In the genomic region with DNA sequence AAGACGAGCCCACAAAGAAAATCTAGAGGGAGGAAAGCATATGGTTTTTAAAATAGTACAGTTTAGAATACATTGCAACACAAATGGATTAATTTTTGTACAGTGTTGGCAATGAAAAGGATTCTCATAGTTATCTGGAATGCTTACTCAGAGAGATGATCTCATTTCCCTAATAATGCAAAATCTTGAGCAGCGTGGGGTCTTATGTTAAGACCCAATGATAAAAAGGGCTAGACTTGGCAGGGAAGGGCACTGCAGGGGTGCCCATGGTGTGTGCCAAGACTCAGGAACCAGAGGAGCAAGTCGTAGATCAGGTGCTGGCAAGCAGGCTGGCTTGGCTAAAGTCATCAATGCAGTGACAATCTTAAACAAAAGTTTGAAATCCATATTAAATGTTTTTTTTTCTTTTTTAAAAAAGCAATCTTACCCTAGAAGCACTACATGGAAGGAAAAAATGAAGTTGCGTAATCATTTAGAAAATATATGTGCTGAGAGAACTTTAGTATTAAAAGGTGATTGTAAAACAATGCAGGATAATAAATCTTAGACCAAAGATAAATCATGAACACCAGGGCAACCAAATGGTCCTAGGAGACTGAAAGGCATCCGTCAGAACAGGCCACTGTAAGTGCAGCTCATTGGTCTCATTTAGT, we compare ENCODE assay signal across 16 cellular contexts.
A peak's percentile ranks its signal among the peaks of the same experiment; 100 is the strongest.
DNase-seq lines count a peak whose midpoint lies in the region; ATAC-seq and TF ChIP-seq lines count a peak whose summit lies in the region.
"Had no signal": no experiment of that assay in that cellular context is flagged by ENCODE, and none has a peak within 500 bp of the region (broad histone marks: within the 10 kb centered on the region; RNA-seq: fewer than 3 reads in every experiment).

No MANE protein-coding gene starts in this region.

- H3K4me3 Mint-ChIP-seq in WTC11: peak overlapping the region; percentile 44
- H3K4me3 Mint-ChIP-seq: activated T-helper 1 cell treated with anti-CD3 and anti-CD28 coated beads, Interleukin-12 subunit alpha, Interleukin-12 subunit beta, Interleukin-2, Interleukin-4 antibody, amounts not matched to agents 30 ng/mL and 10 ng/mL and 1 ng/mL, durations not matched to agents 14 hours and 24 hours and 36 hours; IgD-negative memory B cell; T-helper 2 cell treated with Interferon-gamma antibody and Interleukin-4, amounts not matched to agents 5 μg/mL and 100 μg/mL, for 36 hours had no signal

- no peaks in the 10 kb centered on the region for H3K9me2 ChIP-seq in HCT116 (ENCODE audit: insufficient read depth)

- POLR2A ChIA-PET in HCT116 (lab: Charles Lee): no interaction called here
- POLR2A ChIA-PET in WTC11 (lab: Charles Lee): no interaction called here

- H3K27ac Mint-ChIP-seq in WTC11: peak overlapping the region; percentile 97
- H3K27ac Mint-ChIP-seq: activated T-helper 1 cell treated with anti-CD3 and anti-CD28 coated beads, Interleukin-12 subunit alpha, Interleukin-12 subunit beta, Interleukin-2, Interleukin-4 antibody, amounts not matched to agents 30 ng/mL and 10 ng/mL and 1 ng/mL, durations not matched to agents 14 hours and 24 hours and 36 hours; T-helper 2 cell treated with Interferon-gamma antibody and Interleukin-4, amounts not matched to agents 5 μg/mL and 100 μg/mL, for 36 hours had no signal

- H3K4me2 ChIP-seq in HCT116 (ENCODE audit: low read length): no peak overlapping the region

- no peaks in the 10 kb centered on the region for H4K20me1 ChIP-seq in HCT116 (ENCODE audit: insufficient read depth)

- TF ChIP-seq POLR2A in HCT116 (IDR thresholded peaks at IDR 0.05; ENCODE audit: borderline replicate concordance, extremely low read depth, insufficient read depth, insufficient read length): no peak

- no peaks in the 10 kb centered on the region for H3K9me3 Mint-ChIP-seq in WTC11
- H3K9me3 Mint-ChIP-seq: activated T-helper 1 cell treated with anti-CD3 and anti-CD28 coated beads, Interleukin-12 subunit alpha, Interleukin-12 subunit beta, Interleukin-2, Interleukin-4 antibody, amounts not matched to agents 30 ng/mL and 10 ng/mL and 1 ng/mL, durations not matched to agents 14 hours and 24 hours and 36 hours; IgD-negative memory B cell; T-helper 2 cell treated with Interferon-gamma antibody and Interleukin-4, amounts not matched to agents 5 μg/mL and 100 μg/mL, for 36 hours had no signal

- no peak overlapping the region for H3K9ac ChIP-seq in HCT116 (ENCODE audit: low read length)
- H3K9ac ChIP-seq in colonic mucosa (ENCODE audit: low read depth in 2 of 2, low read length in 2 of 2): no peak overlapping the region

- no peak for ATAC-seq in HCT116
- no peak for ATAC-seq in WTC11

- peaks cover 81% of the 10 kb centered on the region for H3K4me1 Mint-ChIP-seq in WTC11

- DNase-seq in HCT116 (ENCODE audit: low read depth, low spot score) (no peak), WTC11 (ENCODE audit: low spot score) (no peak), fibroblast of peridontal ligament (ENCODE audit: extremely low read depth) (peak; percentile 57), superior temporal gyrus (ENCODE audit: extremely low spot score) (peak; percentile 14), H4 (ENCODE audit: low spot score) (no peak), colonic mucosa (no peak), NCI-H1930 (lab: John Stamatoyannopoulos, UW) (no peak)
- DNase-seq: activated CD4-positive, alpha-beta T cell treated with anti-CD3 and anti-CD28 coated beads, Interleukin-2, amount 50 U/mL, for 4 hours; effector memory CD4-positive, alpha-beta T cell; heart right ventricle; NCI-H1417; NCI-H446 had no signal

- H3K9me3 ChIP-seq in HCT116 (ENCODE audit: control insufficient read depth in 1 of 2, insufficient read depth in 1 of 2, low read depth in 1 of 2, low read length in 2 of 2) (no peaks in the 10 kb centered on the region), colonic mucosa (no peaks in the 10 kb centered on the region)
- H3K9me3 ChIP-seq: heart right ventricle had no signal

- no peaks in the 10 kb centered on the region for H3K79me2 ChIP-seq in HCT116 (ENCODE audit: insufficient read depth, low read length)

- H3K4me3 ChIP-seq in HCT116 (replicated peaks in 1 of 2; ENCODE audit: low read depth in 1 of 2, low read length in 2 of 2) (no peak overlapping the region), colonic mucosa (no peak overlapping the region)
- H3K4me3 ChIP-seq: heart right ventricle, skin epidermis had no signal

- no peak overlapping the region for H2AFZ ChIP-seq in HCT116 (ENCODE audit: low read depth, low read length, poor library complexity, severe bottlenecking)

- intact Hi-C loops in HCT116 (cut with micrococcal nuclease) (no loop called here), colonic mucosa (cut with DNase I) (no loop called here)

- RAD21 ChIA-PET in HCT116 (lab: Charles Lee; ENCODE audit: low non-redundant PET in 1 of 2, low total read pairs in 2 of 2, uncharacterized antibody in 2 of 2, unreplicated experiment in 2 of 2): no interaction called here

- H3K27ac ChIP-seq in HCT116 (ENCODE audit: low read depth, low read length) (no peak overlapping the region), colonic mucosa (no peak overlapping the region)

- BruUV-seq in HCT116 (replicated peaks; lab: Mats Ljungman, UMichigan): no TSS peak

- peaks cover 33% of the 10 kb centered on the region for H3K36me3 Mint-ChIP-seq in WTC11

- H3K4me1 ChIP-seq in HCT116 (ENCODE audit: control insufficient read depth in 1 of 2, insufficient read depth in 2 of 2, low read length in 2 of 2): peaks cover 0 to 18% of the 10 kb centered on the region in 2 experiments; a peak in 3 of 4 replicates
- no peaks in the 10 kb centered on the region for H3K4me1 ChIP-seq in colonic mucosa

- H3K27me3 Mint-ChIP-seq in WTC11 (ENCODE audit: low read depth): no peaks in the 10 kb centered on the region
- H3K27me3 Mint-ChIP-seq: IgD-negative memory B cell had no signal

- CTCF ChIA-PET in HCT116 (lab: Charles Lee) (no interaction called here), WTC11 (lab: Charles Lee) (interaction anchor here (0.6 to 1.2 kb wide), 8 partner anchors 11 to 838 kb away, joined by 3 to 6 read pairs (median 4); no protein-coding TSS in a partner anchor)

- H3K27me3 ChIP-seq in HCT116 (ENCODE audit: insufficient read depth, low read length) (no peaks in the 10 kb centered on the region), colonic mucosa (no peaks in the 10 kb centered on the region)
- H3K27me3 ChIP-seq: heart right ventricle had no signal

- no peaks in the 10 kb centered on the region for H3K36me3 ChIP-seq in HCT116 (ENCODE audit: control insufficient read depth in 1 of 2, insufficient read depth in 2 of 2, low read length in 2 of 2)
- H3K36me3 ChIP-seq in colonic mucosa: no peaks in the 10 kb centered on the region
- H3K36me3 ChIP-seq: heart right ventricle had no signal

- TF ChIP-seq CTCF in HCT116 (IDR thresholded peaks at IDR 0.05 in 2 of 3, conservative IDR thresholded peaks at IDR 0.05 in 1 of 3; ENCODE audit: borderline replicate concordance in 1 of 3, insufficient read depth in 1 of 3, low read depth in 2 of 3, low read length in 2 of 3): no peak
- TF ChIP-seq CTCF in WTC11 (IDR thresholded peaks at IDR 0.05): no peak
- no peak for TF ChIP-seq CTCF in colonic mucosa (IDR thresholded peaks at IDR 0.05)

- TF ChIP-seq RAD21 in HCT116 (IDR thresholded peaks at IDR 0.05; ENCODE audit: low read depth): no peak

TF ChIP-seq in HCT116, 20 proteins besides CTCF, POLR2A, EP300 and RAD21:
- TF ChIP-seq YY1 (IDR thresholded peaks at IDR 0.05; ENCODE audit: extremely low read depth, insufficient replicate concordance, low read depth, low read length) (no peak), SRF (IDR thresholded peaks at IDR 0.05; ENCODE audit: low read depth) (no peak), TCF7L2 (IDR thresholded peaks at IDR 0.05; ENCODE audit: borderline replicate concordance, extremely low read depth, insufficient read depth, insufficient read length) (no peak), MAX (IDR thresholded peaks at IDR 0.05) (no peak), SP1 (IDR thresholded peaks at IDR 0.05; ENCODE audit: low read depth) (no peak), CEBPB (IDR thresholded peaks at IDR 0.05; ENCODE audit: low read depth) (peak; percentile 27; the same call in 1 of the 2 replicates), ZNF274 (IDR thresholded peaks at IDR 0.05; ENCODE audit: low read depth, low read length) (no peak), POLR2AphosphoS5 (IDR thresholded peaks at IDR 0.05; ENCODE audit: low read depth, low read length) (no peak)

TF ChIP-seq in WTC11, 78 proteins besides CTCF, POLR2A, EP300 and RAD21:
- TF ChIP-seq, protein P1, sequence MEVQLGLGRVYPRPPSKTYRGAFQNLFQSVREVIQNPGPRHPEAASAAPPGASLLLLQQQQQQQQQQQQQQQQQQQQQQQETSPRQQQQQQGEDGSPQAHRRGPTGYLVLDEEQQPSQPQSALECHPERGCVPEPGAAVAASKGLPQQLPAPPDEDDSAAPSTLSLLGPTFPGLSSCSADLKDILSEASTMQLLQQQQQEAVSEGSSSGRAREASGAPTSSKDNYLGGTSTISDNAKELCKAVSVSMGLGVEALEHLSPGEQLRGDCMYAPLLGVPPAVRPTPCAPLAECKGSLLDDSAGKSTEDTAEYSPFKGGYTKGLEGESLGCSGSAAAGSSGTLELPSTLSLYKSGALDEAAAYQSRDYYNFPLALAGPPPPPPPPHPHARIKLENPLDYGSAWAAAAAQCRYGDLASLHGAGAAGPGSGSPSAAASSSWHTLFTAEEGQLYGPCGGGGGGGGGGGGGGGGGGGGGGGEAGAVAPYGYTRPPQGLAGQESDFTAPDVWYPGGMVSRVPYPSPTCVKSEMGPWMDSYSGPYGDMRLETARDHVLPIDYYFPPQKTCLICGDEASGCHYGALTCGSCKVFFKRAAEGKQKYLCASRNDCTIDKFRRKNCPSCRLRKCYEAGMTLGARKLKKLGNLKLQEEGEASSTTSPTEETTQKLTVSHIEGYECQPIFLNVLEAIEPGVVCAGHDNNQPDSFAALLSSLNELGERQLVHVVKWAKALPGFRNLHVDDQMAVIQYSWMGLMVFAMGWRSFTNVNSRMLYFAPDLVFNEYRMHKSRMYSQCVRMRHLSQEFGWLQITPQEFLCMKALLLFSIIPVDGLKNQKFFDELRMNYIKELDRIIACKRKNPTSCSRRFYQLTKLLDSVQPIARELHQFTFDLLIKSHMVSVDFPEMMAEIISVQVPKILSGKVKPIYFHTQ (CRISPR knock-in tag; IDR thresholded peaks at IDR 0.05): no peak

Comparison
In these comparisons a context has a peak if more than half of its experiments do, and no peak if none do; other contexts are left out.
1. DNase-seq: peak in fibroblast of peridontal ligament (single experiment) and superior temporal gyrus (single experiment); none in HCT116 (single experiment), WTC11 (single experiment), H4 (single experiment), colonic mucosa (single experiment) and NCI-H1930 (0 of 2).